In the genomic region with DNA sequence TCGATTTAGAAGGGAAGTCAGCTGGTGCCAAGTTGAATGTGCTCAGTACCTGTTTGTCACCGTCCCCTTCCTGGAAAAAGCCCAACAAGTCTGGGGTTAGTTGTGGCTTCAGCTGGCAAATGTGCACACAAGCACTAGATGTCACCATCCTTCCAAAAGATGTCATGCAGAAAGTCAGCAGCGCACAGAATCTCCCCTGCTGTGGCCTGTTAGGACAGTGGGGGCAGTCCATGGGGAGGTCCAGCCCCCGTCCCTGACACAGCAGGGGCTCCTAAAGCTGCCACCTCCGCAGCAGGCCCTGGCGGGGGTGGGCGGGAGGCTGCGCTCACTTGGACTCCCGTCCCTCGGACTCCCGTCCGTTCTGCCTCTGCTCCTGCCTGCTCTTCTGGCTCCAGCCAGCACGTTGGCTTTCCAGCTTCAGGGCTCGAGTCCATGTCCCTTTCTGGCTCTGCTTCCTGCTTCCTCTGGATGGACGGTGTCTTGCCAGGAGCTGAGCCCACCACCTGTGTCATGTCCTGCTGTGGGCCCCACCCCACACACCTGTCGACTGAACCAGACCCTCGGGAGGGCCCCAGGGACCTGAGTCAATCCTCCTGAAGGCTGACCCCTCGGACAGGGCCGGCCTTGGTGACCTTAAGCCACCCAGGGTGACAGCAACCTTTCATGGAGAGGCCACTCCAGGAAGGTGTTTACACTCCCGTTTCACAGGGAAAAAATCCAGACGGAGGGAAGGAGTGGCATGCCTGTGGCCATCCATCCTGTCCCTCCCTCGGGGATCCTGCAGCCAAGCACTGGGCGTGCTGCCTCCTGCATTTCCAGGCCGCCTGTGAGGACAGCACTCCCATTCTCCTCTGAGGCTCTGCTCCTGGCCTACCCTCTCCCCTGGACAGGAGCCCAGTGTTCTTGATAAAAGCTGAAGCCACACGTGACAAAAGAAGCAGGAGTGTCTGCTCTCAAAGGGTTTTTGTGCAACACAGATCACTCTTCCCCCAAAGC, we compare ENCODE assay signal across 9 cellular contexts. TPM values are rescaled to one million over a fixed set of nuclear protein-coding genes. Genes with fewer than 3 reads are reported as not detected.
A peak's percentile ranks its signal among the peaks of the same experiment; 100 is the strongest.
DNase-seq lines count a peak whose midpoint lies in the region; TF ChIP-seq lines count a peak whose summit lies in the region.
"Had no signal": no experiment of that assay in that cellular context is flagged by ENCODE, and none has a peak within 500 bp of the region (broad histone marks: within the 10 kb centered on the region; RNA-seq: fewer than 3 reads in every experiment).

No MANE protein-coding gene starts in this region.

- H3K9ac ChIP-seq in stomach smooth muscle (ENCODE audit: low read length in 2 of 2): peak overlapping the region; percentile 36 to 51
- H3K9ac ChIP-seq in colonic mucosa (ENCODE audit: low read depth in 2 of 2, low read length in 2 of 2): no peak overlapping the region

- DNase-seq in GM10266 (ENCODE audit: extremely low spot score) (peak; percentile 45), NCI-H1092 (lab: John Stamatoyannopoulos, UW) (peak; percentile 65), epithelial cell of esophagus (ENCODE audit: low read depth) (peak; percentile 52), mucosa of gallbladder (ENCODE audit: low spot score) (peak; percentile 82), colonic mucosa (no peak), HAP-1 (ENCODE audit: low spot score in 2 of 2) (no peak)
- DNase-seq in activated CD4-positive, alpha-beta T cell treated with anti-CD3 and anti-CD28 coated beads, Interleukin-2, amount 10 ng/mL, durations not matched to agents 7 days and 5 days: peak; percentile 57

- H3K36me3 Mint-ChIP-seq in activated CD4-positive, alpha-beta T cell treated with anti-CD3 and anti-CD28 coated beads, Interleukin-2, amount 10 ng/mL, durations not matched to agents 7 days and 5 days (ENCODE audit: low read depth): no peaks in the 10 kb centered on the region

- POLR2A ChIA-PET in activated CD4-positive, alpha-beta T cell treated with anti-CD3 and anti-CD28 coated beads, Interleukin-2, amount 10 ng/mL, durations not matched to agents 7 days and 5 days (lab: Charles Lee): no interaction called here

- H3K4me1 ChIP-seq in stomach smooth muscle (ENCODE audit: control insufficient read depth, insufficient read depth, low read length) (peaks cover 15% of the 10 kb centered on the region), colonic mucosa (no peaks in the 10 kb centered on the region), HAP-1 (no peaks in the 10 kb centered on the region)

- no peaks in the 10 kb centered on the region for H3K27me3 ChIP-seq in stomach smooth muscle (ENCODE audit: control insufficient read depth in 1 of 2, insufficient read depth in 2 of 2, low read length in 2 of 2)
- H3K27me3 ChIP-seq in colonic mucosa: no peaks in the 10 kb centered on the region
- 0 out of 2 replicates have a peak, but pooled peaks cover 3% of the 10 kb centered on the region for H3K27me3 ChIP-seq in HAP-1 (ENCODE audit: low read depth)

- H3K27ac ChIP-seq in stomach smooth muscle (ENCODE audit: low read length) (peak overlapping the region; percentile 70), colonic mucosa (no peak overlapping the region)

- H3K36me3 ChIP-seq in stomach smooth muscle (ENCODE audit: control insufficient read depth in 2 of 2, insufficient read depth in 2 of 2, low read length in 2 of 2) (no peaks in the 10 kb centered on the region), colonic mucosa (no peaks in the 10 kb centered on the region), HAP-1 (replicated peaks) (no peaks in the 10 kb centered on the region)

- H3K27me3 Mint-ChIP-seq in activated CD4-positive, alpha-beta T cell treated with anti-CD3 and anti-CD28 coated beads, Interleukin-2, amount 10 ng/mL, durations not matched to agents 7 days and 5 days: no peaks in the 10 kb centered on the region

- no peaks in the 10 kb centered on the region for H3K9me3 ChIP-seq in stomach smooth muscle (ENCODE audit: control insufficient read depth in 2 of 2, low read length in 2 of 2)
- no peaks in the 10 kb centered on the region for H3K9me3 ChIP-seq in colonic mucosa
- no peaks in the 10 kb centered on the region for H3K9me3 ChIP-seq in HAP-1

- H3K4me1 Mint-ChIP-seq in activated CD4-positive, alpha-beta T cell treated with anti-CD3 and anti-CD28 coated beads, Interleukin-2, amount 10 ng/mL, durations not matched to agents 7 days and 5 days: peaks cover 5% of the 10 kb centered on the region

- CTCF ChIA-PET in activated CD4-positive, alpha-beta T cell treated with anti-CD3 and anti-CD28 coated beads, Interleukin-2, amount 10 ng/mL, durations not matched to agents 7 days and 5 days (lab: Charles Lee): interaction anchor here (0.6 to 2.5 kb wide), 11 partner anchors 8 to 231 kb away, joined by 3 to 10 read pairs (median 4); partner anchors contain the start of gene RAB17

- intact Hi-C loops in colonic mucosa (cut with DNase I): no loop called here

- no peak overlapping the region for H3K4me3 Mint-ChIP-seq in activated CD4-positive, alpha-beta T cell treated with anti-CD3 and anti-CD28 coated beads, Interleukin-2, amount 10 ng/mL, durations not matched to agents 7 days and 5 days

- in situ Hi-C loops in HAP-1 (cut with MboI; ENCODE audit: low sequenced_read_pairs): no loop called here

- no peak overlapping the region for H3K27ac Mint-ChIP-seq in activated CD4-positive, alpha-beta T cell treated with anti-CD3 and anti-CD28 coated beads, Interleukin-2, amount 10 ng/mL, durations not matched to agents 7 days and 5 days

- TF ChIP-seq CTCF in GM10266 (IDR thresholded peaks at IDR 0.05; ENCODE audit: control insufficient read depth, insufficient read depth, low read depth, missing control alignments) (peak; percentile 51), epithelial cell of esophagus (IDR thresholded peaks at IDR 0.05; ENCODE audit: insufficient read depth, low read depth, low read length, missing control alignments) (peak; percentile 53), colonic mucosa (IDR thresholded peaks at IDR 0.05) (no peak)

- H3K9me3 Mint-ChIP-seq in activated CD4-positive, alpha-beta T cell treated with anti-CD3 and anti-CD28 coated beads, Interleukin-2, amount 10 ng/mL, durations not matched to agents 7 days and 5 days: no peaks in the 10 kb centered on the region

- no peak overlapping the region for H3K4me3 ChIP-seq in epithelial cell of esophagus (ENCODE audit: low read length)
- H3K4me3 ChIP-seq in stomach smooth muscle (ENCODE audit: low read length in 2 of 2): peak overlapping the region; percentile 50 to 66
- H3K4me3 ChIP-seq in colonic mucosa: no peak overlapping the region
- no peak overlapping the region for H3K4me3 ChIP-seq in HAP-1

RNA-seq across cellular contexts. Expression of gene RAB17, which starts 8.5 kb away (rescaled TPM):
- total RNA-seq in activated CD4-positive, alpha-beta T cell treated with anti-CD3 and anti-CD28 coated beads, Interleukin-2, amount 10 ng/mL, durations not matched to agents 7 days and 5 days: not detected
- total RNA-seq in mucosa of gallbladder (64.8 TPM), colonic mucosa (10 to 100 TPM; 32.5 to 34.7 TPM)
- total RNA-seq: activated CD8-positive, alpha-beta memory T cell treated with anti-CD3 and anti-CD28 coated beads for 36 hours had no signal

RNA-seq across cellular contexts. Expression of gene PRLH, which starts 15.7 kb away (rescaled TPM):
- total RNA-seq in activated CD4-positive, alpha-beta T cell treated with anti-CD3 and anti-CD28 coated beads, Interleukin-2, amount 10 ng/mL, durations not matched to agents 7 days and 5 days: not detected
- total RNA-seq in mucosa of gallbladder (not detected), colonic mucosa (not detected)
- total RNA-seq: activated CD8-positive, alpha-beta memory T cell treated with anti-CD3 and anti-CD28 coated beads for 36 hours had no signal

RNA-seq across cellular contexts. Expression of gene LRRFIP1, which starts 45.3 kb away (rescaled TPM):
- total RNA-seq in activated CD4-positive, alpha-beta T cell treated with anti-CD3 and anti-CD28 coated beads, Interleukin-2, amount 10 ng/mL, durations not matched to agents 7 days and 5 days: 100 to 1,000 TPM; 187 to 196 TPM
- 104 TPM for total RNA-seq in mucosa of gallbladder
- total RNA-seq in colonic mucosa: 100 to 1,000 TPM; 114 to 133 TPM

Comparison
In these comparisons a context has a peak if more than half of its experiments do, and no peak if none do; other contexts are left out.
1. DNase-seq: peak in GM10266 (single experiment), NCI-H1092 (single experiment), activated CD4-positive, alpha-beta T cell treated with anti-CD3 and anti-CD28 coated beads, Interleukin-2, amount 10 ng/mL, durations not matched to agents 7 days and 5 days (single experiment), epithelial cell of esophagus (single experiment) and mucosa of gallbladder (single experiment); none in colonic mucosa (single experiment) and HAP-1 (0 of 2).
2. H3K4me3 ChIP-seq: peak in stomach smooth muscle (2 of 2); none in epithelial cell of esophagus (single experiment), colonic mucosa (single experiment) and HAP-1 (single experiment).
3. H3K9ac ChIP-seq: peak in stomach smooth muscle (2 of 2); none in colonic mucosa (0 of 2).
4. RNA of gene RAB17, which starts 8.5 kb away (total RNA-seq): 64.8 TPM in mucosa of gallbladder (single experiment) and 32.5 to 34.7 TPM in colonic mucosa; not detected in activated CD4-positive, alpha-beta T cell treated with anti-CD3 and anti-CD28 coated beads, Interleukin-2, amount 10 ng/mL, durations not matched to agents 7 days and 5 days; every median in the first group is over 10 times any median in the second.